Comparison of ENCODE assay signal across 8 cellular contexts in genomic region chr10:114874827-114875541, GRCh38.
A peak's percentile ranks its signal among the peaks of the same experiment; 100 is the strongest.
DNase-seq lines count a peak whose midpoint lies in the region; ATAC-seq, FAIRE-seq and TF ChIP-seq lines count a peak whose summit lies in the region.

No MANE protein-coding gene starts in this region.

- TF ChIP-seq CTCF in nephron progenitor cell (IDR thresholded peaks at IDR 0.05), result no peak

- H3K4me1 Mint-ChIP-seq in nephron progenitor cell, result peaks cover 48% of the 10 kb centered on the region

- peak; percentile 59 for DNase-seq in activated CD8-positive, alpha-beta memory T cell treated with anti-CD3 and anti-CD28 coated beads, Interleukin-2, amount 50 U/mL, for 48 hours
- DNase-seq in activated CD8-positive, alpha-beta memory T cell treated with anti-CD3 and anti-CD28 coated beads, Interleukin-2, amount 50 U/mL, for 4 hours, result no peak
- DNase-seq in brain pericyte (ENCODE audit: low read depth, low spot score), result peak; percentile 32
- peak; percentile 61 for DNase-seq in nephron progenitor cell
- no peak for DNase-seq in HTR-8/SVneo (ENCODE audit: insufficient read length, low spot score)
- DNase-seq in NCI-H2029 treated with DMSO at 0.1 percent for 48 hours (lab: John Stamatoyannopoulos, UW), result no peak

- no peaks in the 10 kb centered on the region for H3K9me3 Mint-ChIP-seq in nephron progenitor cell

- H3K27ac Mint-ChIP-seq in nephron progenitor cell, result no peak overlapping the region

- ATAC-seq in HG02981 (IDR thresholded peaks at IDR 0.05; ENCODE audit: unreplicated experiment), result peak; percentile 60
- ATAC-seq in GM21529 (IDR thresholded peaks at IDR 0.05; ENCODE audit: unreplicated experiment), result no peak

- FAIRE-seq in HTR-8/SVneo (lab: Jason Lieb, UNC), result no peak

- no peak overlapping the region for H3K4me3 Mint-ChIP-seq in nephron progenitor cell

- H3K36me3 Mint-ChIP-seq in nephron progenitor cell (ENCODE audit: low read depth), result no peaks in the 10 kb centered on the region

- H3K27me3 Mint-ChIP-seq in nephron progenitor cell (ENCODE audit: low read depth, poor library complexity), result peaks cover 5% of the 10 kb centered on the region

Comparison
In these comparisons a context has a peak if more than half of its experiments do, and no peak if none do; other contexts are left out.
1. DNase-seq: peak in activated CD8-positive, alpha-beta memory T cell treated with anti-CD3 and anti-CD28 coated beads, Interleukin-2, amount 50 U/mL, for 48 hours (single experiment), brain pericyte (single experiment) and nephron progenitor cell (single experiment); none in activated CD8-positive, alpha-beta memory T cell treated with anti-CD3 and anti-CD28 coated beads, Interleukin-2, amount 50 U/mL, for 4 hours (single experiment), HTR-8/SVneo (single experiment) and NCI-H2029 treated with DMSO at 0.1 percent for 48 hours (single experiment).